In genomic region chr19:7596191-7596937, GRCh38 we compare ENCODE assay signal across 9 cellular contexts. TPM values are rescaled to one million over a fixed set of nuclear protein-coding genes. Genes with fewer than 3 reads are reported as not detected.
DNase-seq lines count a peak whose midpoint lies in the region; ATAC-seq and TF ChIP-seq lines count a peak whose summit lies in the region.
"Had no signal": no experiment of that assay in that cellular context is flagged by ENCODE, and none has a peak within 500 bp of the region (broad histone marks: within the 10 kb centered on the region; RNA-seq: fewer than 3 reads in every experiment).

No MANE protein-coding gene starts in this region.

- H3K27me3 ChIP-seq in SK-N-SH (ENCODE audit: insufficient read depth), result peaks cover 22% of the 10 kb centered on the region
- peaks cover 7% of the 10 kb centered on the region for H3K27me3 ChIP-seq in iPS-15b (ENCODE audit: control insufficient read depth, insufficient read depth, low read length)

- H3K9me3 ChIP-seq in SK-N-SH (no peaks in the 10 kb centered on the region), SK-N-MC (ENCODE audit: low read depth, low read length) (no peaks in the 10 kb centered on the region), iPS-15b (ENCODE audit: control insufficient read depth, insufficient read depth, low read length) (no peaks in the 10 kb centered on the region)

- peaks cover 21% of the 10 kb centered on the region for H3K36me3 Mint-ChIP-seq in stimulated activated effector memory CD8-positive, alpha-beta T cell treated with anti-CD3 and anti-CD28 coated beads, Interleukin-12 subunit alpha, Interleukin-12 subunit beta, amount 100 ng/mL, for 72 hours

- H3K4me3 ChIP-seq in SK-N-SH (ENCODE audit: low read depth in 2 of 2, low read length in 1 of 2) (peak overlapping the region in 1 of 2 experiments; percentile 48; a peak in 2 of 4 replicates), SK-N-MC (peak overlapping the region; percentile 87), iPS-15b (ENCODE audit: low read depth, low read length) (peak overlapping the region; percentile 61)

- no peak overlapping the region for H2AFZ ChIP-seq in SK-N-SH (ENCODE audit: low read depth)

- no peak for TF ChIP-seq RAD21 in SK-N-SH (IDR thresholded peaks at IDR 0.05; ENCODE audit: low read length)

- TF ChIP-seq CTCF in SK-N-SH (IDR thresholded peaks at IDR 0.05), result no peak

- H3K36me3 ChIP-seq in SK-N-SH (replicated peaks in 1 of 2; ENCODE audit: control insufficient read depth in 1 of 2, insufficient read depth in 2 of 2, low read length in 1 of 2), result no peaks in the 10 kb centered on the region
- H3K36me3 ChIP-seq in SK-N-MC (ENCODE audit: insufficient read depth, low read length), result no peaks in the 10 kb centered on the region
- no peaks in the 10 kb centered on the region for H3K36me3 ChIP-seq in iPS-15b (ENCODE audit: control insufficient read depth, insufficient read depth, low read length)

- H3K4me2 ChIP-seq in SK-N-SH, result no peak overlapping the region

- no peaks in the 10 kb centered on the region for H3F3A ChIP-seq in SK-N-SH (replicated peaks; ENCODE audit: insufficient read depth)

- CTCF ChIA-PET in SK-N-SH (lab: Yijun Ruan, JAX), result interaction anchor here (0.7 to 2.8 kb wide), 7 partner anchors 11 to 53 kb away, joined by 3 to 19 read pairs (median 3); no protein-coding TSS in a partner anchor

- peak; percentile 70 for DNase-seq in SK-N-SH
- no peak for DNase-seq in SK-N-MC (ENCODE audit: low read depth, low spot score)
- no peak for DNase-seq in stimulated activated effector memory CD8-positive, alpha-beta T cell treated with anti-CD3 and anti-CD28 coated beads, Interleukin-12 subunit alpha, Interleukin-12 subunit beta, amount 100 ng/mL, for 72 hours (ENCODE audit: low spot score in 2 of 2)
- DNase-seq in midbrain (lab: John Stamatoyannopoulos, UW), result no peak
- DNase-seq: effector memory CD4-positive, alpha-beta T cell had no signal

- ATAC-seq in SK-N-SH treated with all-trans-retinoic acid at 6 μM for 48 hours (no peak), GM19397 (IDR thresholded peaks at IDR 0.05; ENCODE audit: unreplicated experiment) (no peak), HG03139 (IDR thresholded peaks at IDR 0.05; ENCODE audit: unreplicated experiment) (no peak)
- ATAC-seq in stimulated activated effector memory CD8-positive, alpha-beta T cell treated with anti-CD3 and anti-CD28 coated beads, Interleukin-12 subunit alpha, Interleukin-12 subunit beta, amount 100 ng/mL, for 72 hours, result no peak

- 14% methylated on average over 19 of the region's 72 CpGs for WGBS in SK-N-SH (ENCODE audit: low lambda C conversion rate)

- H3K9ac ChIP-seq in SK-N-SH, result no peak overlapping the region
- H3K9ac ChIP-seq in SK-N-MC (ENCODE audit: insufficient read length), result peak overlapping the region; percentile 85
- peak overlapping the region; percentile 24 for H3K9ac ChIP-seq in iPS-15b (ENCODE audit: low read depth, low read length)

- peaks cover 3% of the 10 kb centered on the region for H3K9me3 Mint-ChIP-seq in stimulated activated effector memory CD8-positive, alpha-beta T cell treated with anti-CD3 and anti-CD28 coated beads, Interleukin-12 subunit alpha, Interleukin-12 subunit beta, amount 100 ng/mL, for 72 hours

- H3K27ac ChIP-seq in SK-N-SH (ENCODE audit: low read depth in 2 of 2, low read length in 1 of 2) (no peak overlapping the region), SK-N-MC (no peak overlapping the region)

- peak overlapping the region; percentile 67 for H3K4me3 Mint-ChIP-seq in stimulated activated effector memory CD8-positive, alpha-beta T cell treated with anti-CD3 and anti-CD28 coated beads, Interleukin-12 subunit alpha, Interleukin-12 subunit beta, amount 100 ng/mL, for 72 hours

- H4K20me1 ChIP-seq in SK-N-SH (ENCODE audit: insufficient read depth), result no peaks in the 10 kb centered on the region

- H3K79me2 ChIP-seq in SK-N-SH (ENCODE audit: insufficient read depth), result no peaks in the 10 kb centered on the region

- H3K4me1 Mint-ChIP-seq in stimulated activated effector memory CD8-positive, alpha-beta T cell treated with anti-CD3 and anti-CD28 coated beads, Interleukin-12 subunit alpha, Interleukin-12 subunit beta, amount 100 ng/mL, for 72 hours, result peaks cover 18% of the 10 kb centered on the region

- POLR2A ChIA-PET in SK-N-SH (lab: Yijun Ruan, JAX), result interaction anchor here (0.6 to 2.4 kb wide), 4 partner anchors 9 to 33 kb away, joined by 3 to 9 read pairs (median 4); partner anchors contain the start of genes PET100 and XAB2

- TF ChIP-seq EP300 in SK-N-SH (IDR thresholded peaks at IDR 0.05; ENCODE audit: borderline replicate concordance in 1 of 2, low read depth in 1 of 2, low read length in 1 of 2), result no peak

- H3K4me1 ChIP-seq in SK-N-SH (ENCODE audit: control insufficient read depth in 1 of 2, insufficient read depth in 2 of 2, low read depth in 1 of 2, low read length in 1 of 2) (peaks cover 0 to 8% of the 10 kb centered on the region in 2 experiments; a peak in 1 of 4 replicates), iPS-15b (ENCODE audit: control insufficient read depth, insufficient read depth, low read length) (no peaks in the 10 kb centered on the region)

- H3K9me2 ChIP-seq in SK-N-SH, result no peaks in the 10 kb centered on the region

- no peak overlapping the region for H3K27ac Mint-ChIP-seq in stimulated activated effector memory CD8-positive, alpha-beta T cell treated with anti-CD3 and anti-CD28 coated beads, Interleukin-12 subunit alpha, Interleukin-12 subunit beta, amount 100 ng/mL, for 72 hours

TF ChIP-seq in SK-N-SH, 30 proteins besides CTCF, POLR2A, EP300 and RAD21:
- no peak for TF ChIP-seq ZBTB33 (IDR thresholded peaks at IDR 0.05; ENCODE audit: borderline replicate concordance, low read depth)
- TF ChIP-seq NFIC (IDR thresholded peaks at IDR 0.05; ENCODE audit: borderline replicate concordance), result no peak
- TF ChIP-seq JUND (IDR thresholded peaks at IDR 0.05), result no peak
- no peak for TF ChIP-seq SIN3A (IDR thresholded peaks at IDR 0.05; ENCODE audit: borderline replicate concordance, low read depth, low read length)

TF ChIP-seq in SK-N-SH treated with all-trans-retinoic acid at 6 μM for 48 hours, 23 proteins besides CTCF, POLR2A, EP300 and RAD21 (continues in another document):
- TF ChIP-seq SNAI2 (CRISPR knock-in tag; IDR thresholded peaks at IDR 0.05), result no peak
- TF ChIP-seq ZC3H10 (CRISPR knock-in tag; IDR thresholded peaks at IDR 0.05), result no peak
- TF ChIP-seq POU6F1 (CRISPR knock-in tag; IDR thresholded peaks at IDR 0.05; ENCODE audit: borderline replicate concordance, low read depth), result no peak
- TF ChIP-seq ZNF8 (CRISPR knock-in tag; IDR thresholded peaks at IDR 0.05), result no peak
- TF ChIP-seq PPARA (CRISPR knock-in tag; IDR thresholded peaks at IDR 0.05; ENCODE audit: borderline replicate concordance), result no peak
- no peak for TF ChIP-seq ZFP30 (CRISPR knock-in tag; IDR thresholded peaks at IDR 0.05)
- TF ChIP-seq CSDC2 (CRISPR knock-in tag; IDR thresholded peaks at IDR 0.05), result no peak
- TF ChIP-seq ESRRG (CRISPR knock-in tag; IDR thresholded peaks at IDR 0.05), result no peak
- TF ChIP-seq ISL1 (CRISPR knock-in tag; IDR thresholded peaks at IDR 0.05), result no peak
- no peak for TF ChIP-seq CREB5 (CRISPR knock-in tag; IDR thresholded peaks at IDR 0.05; ENCODE audit: low read depth)
- no peak for TF ChIP-seq ZFP3 (CRISPR knock-in tag; IDR thresholded peaks at IDR 0.05)

RNA-seq across cellular contexts. Expression of gene CAMSAP3, which starts 0.7 kb away (rescaled TPM):
- polyA plus RNA-seq in SK-N-SH (2012; rRNA removed), result 0.05 and 0.08 TPM in 2 replicates
- 0.09 and 0.21 TPM in 2 replicates for polyA plus RNA-seq in SK-N-SH (2012; cell fraction: cytosol; rRNA removed)
- 0.37 and 1.0 TPM in 2 replicates for polyA plus RNA-seq in SK-N-SH (2012; cell fraction: nucleus; rRNA removed)

RNA-seq across cellular contexts. Expression of gene XAB2, which starts 33.0 kb away (rescaled TPM):
- 36.5 and 43.3 TPM in 2 replicates for polyA plus RNA-seq in SK-N-SH (2012; rRNA removed)
- polyA plus RNA-seq in SK-N-SH (2012; cell fraction: cytosol; rRNA removed), result 10.7 and 18.6 TPM in 2 replicates
- 115 and 148 TPM in 2 replicates for polyA plus RNA-seq in SK-N-SH (2012; cell fraction: nucleus; rRNA removed)

RNA-seq across cellular contexts. Expression of gene PET100, which starts 33.2 kb away (rescaled TPM):
- polyA plus RNA-seq in SK-N-SH (2012; rRNA removed), result 48.1 and 54.0 TPM in 2 replicates
- 55.8 and 86.5 TPM in 2 replicates for polyA plus RNA-seq in SK-N-SH (2012; cell fraction: cytosol; rRNA removed)
- polyA plus RNA-seq in SK-N-SH (2012; cell fraction: nucleus; rRNA removed), result 23.3 and 28.9 TPM in 2 replicates

RNA-seq across cellular contexts. Expression of gene PCP2, which starts 37.2 kb away (rescaled TPM):
- not detected in 2 replicates for polyA plus RNA-seq in SK-N-SH (2012; rRNA removed)
- polyA plus RNA-seq in SK-N-SH (2012; cell fraction: cytosol; rRNA removed), result not detected in 2 replicates
- polyA plus RNA-seq in SK-N-SH (2012; cell fraction: nucleus; rRNA removed), result not detected in 2 replicates

RNA-seq across cellular contexts. Expression of gene STXBP2, which starts 40.5 kb away (rescaled TPM):
- 1.3 and 4.7 TPM in 2 replicates for polyA plus RNA-seq in SK-N-SH (2012; rRNA removed)
- 0.81 and 1.4 TPM in 2 replicates for polyA plus RNA-seq in SK-N-SH (2012; cell fraction: cytosol; rRNA removed)
- polyA plus RNA-seq in SK-N-SH (2012; cell fraction: nucleus; rRNA removed), result 7.6 and 9.1 TPM in 2 replicates
